In genomic region chr3:102827386-102827785, GRCh38 we compare ENCODE assay signal across 19 cellular contexts.
"Had no signal": no experiment of that assay in that cellular context is flagged by ENCODE, and none has a peak within 500 bp of the region (broad histone marks: within the 10 kb centered on the region; RNA-seq: fewer than 3 reads in every experiment).

No MANE protein-coding gene starts in this region.

- H3K9me3 ChIP-seq: breast epithelium, esophagus muscularis mucosa, ovary, right lobe of liver, thoracic aorta, uterus had no signal

- H3K27me3 ChIP-seq: breast epithelium, esophagus muscularis mucosa, left lung, ovary, right lobe of liver, uterus had no signal

- H3K36me3 ChIP-seq: breast epithelium, esophagus muscularis mucosa, left lung, ovary, right lobe of liver, thoracic aorta, uterus had no signal

- ATAC-seq: activated CD4-positive, alpha-beta T cell treated with anti-CD3 and anti-CD28 coated beads for 36 hours; activated CD8-positive, alpha-beta memory T cell treated with anti-CD3 and anti-CD28 coated beads, Interleukin-2, amount 10 ng/mL, durations not matched to agents 7 days and 5 days; activated CD8-positive, alpha-beta T cell treated with anti-CD3 and anti-CD28 coated beads, Interleukin-2, amount 10 ng/mL, durations not matched to agents 7 days and 5 days; activated naive CD8-positive, alpha-beta T cell treated with anti-CD3 and anti-CD28 coated beads, Interleukin-2, amount 50 U/mL, for 24 hours; left lung; right lobe of liver; stimulated activated naive CD8-positive, alpha-beta T cell treated with anti-CD3 and anti-CD28 coated beads, Interleukin-15, Interleukin-2, amounts not matched to agents 100 U/mL and 50 U/mL, for 24 hours had no signal

- H3K27ac ChIP-seq: breast epithelium, esophagus muscularis mucosa, left lung, ovary, right lobe of liver, thoracic aorta, uterus had no signal

- H3K4me3 ChIP-seq: breast epithelium, esophagus muscularis mucosa, left lung, lung, ovary, right lobe of liver, thoracic aorta, uterus had no signal

- DNase-seq: activated B cell treated with CpG ODN at 0.5 μM for 24 hours; activated CD4-positive, alpha-beta T cell treated with anti-CD3 and anti-CD28 coated beads for 36 hours; activated CD8-positive, alpha-beta memory T cell treated with anti-CD3 and anti-CD28 coated beads, Interleukin-2, amount 10 ng/mL, durations not matched to agents 7 days and 5 days; activated CD8-positive, alpha-beta T cell treated with anti-CD3 and anti-CD28 coated beads, Interleukin-2, amount 10 ng/mL, durations not matched to agents 7 days and 5 days; activated naive CD8-positive, alpha-beta T cell treated with anti-CD3 and anti-CD28 coated beads, Interleukin-2, amount 50 U/mL, for 24 hours; activated T-cell treated with anti-CD3 and anti-CD28 coated beads, Interleukin-2, amount 50 U/mL, for 48 hours; foreskin melanocyte; left lung; ovary; right lobe of liver; stimulated activated CD4-positive, alpha-beta T cell treated with anti-CD3 and anti-CD28 coated beads, Interleukin-12 subunit alpha, Interleukin-12 subunit beta, amount 100 ng/mL, for 4 hours; stimulated activated CD4-positive, alpha-beta T cell treated with anti-CD3 and anti-CD28 coated beads, Interleukin-4, amount 100 ng/mL, for 1 hour; stimulated activated naive CD8-positive, alpha-beta T cell treated with anti-CD3 and anti-CD28 coated beads, Interleukin-15, Interleukin-2, amounts not matched to agents 100 U/mL and 50 U/mL, for 24 hours; trophoblast cell; uterus had no signal

- H3K4me1 ChIP-seq: breast epithelium, esophagus muscularis mucosa, left lung, right lobe of liver, uterus had no signal
